ENCODE assay signal across 22 cellular contexts in genomic region chrX:100975212-100975611, GRCh38. TPM values are rescaled to one million over a fixed set of nuclear protein-coding genes. Genes with fewer than 3 reads are reported as not detected.
A peak's percentile ranks its signal among the peaks of the same experiment; 100 is the strongest.
DNase-seq lines count a peak whose midpoint lies in the region; ATAC-seq and TF ChIP-seq lines count a peak whose summit lies in the region.
"Had no signal": no experiment of that assay in that cellular context is flagged by ENCODE, and none has a peak within 500 bp of the region (broad histone marks: within the 10 kb centered on the region; RNA-seq: fewer than 3 reads in every experiment).

No MANE protein-coding gene starts in this region.

- no peaks in the 10 kb centered on the region for H3K4me1 Mint-ChIP-seq in H9
- H3K4me1 Mint-ChIP-seq: B cell had no signal

- H3K23ac ChIP-seq in H9 (ENCODE audit: insufficient read length, low read depth, low read length), result no peak overlapping the region

- H2AK5ac ChIP-seq in H9 (ENCODE audit: insufficient read length, low read length), result no peak overlapping the region

- H3K4ac ChIP-seq in H9 (ENCODE audit: low read depth, low read length), result no peak overlapping the region

- H3K4me1 ChIP-seq in H9 (ENCODE audit: insufficient read depth, low read length), result no peaks in the 10 kb centered on the region
- H3K4me1 ChIP-seq: HAP-1, SJCRH30 had no signal

- WGBS in H9 (ENCODE audit: extremely low coverage, insufficient read length, low lambda C conversion rate), result no CpG with 5 or more reads among the region's 3 CpGs

- H2BK12ac ChIP-seq in H9 (ENCODE audit: insufficient read length, low read depth, low read length), result no peak overlapping the region

- no peak overlapping the region for H2BK5ac ChIP-seq in H9 (ENCODE audit: insufficient read length, low read length)

- H4K91ac ChIP-seq in H9 (ENCODE audit: insufficient read length, low read depth, low read length), result no peak overlapping the region

- DNase-seq in AG08396 (ENCODE audit: low spot score), result peak; percentile 37
- no peak for DNase-seq in H9
- peak; percentile 16 to 62 for DNase-seq in cardiac fibroblast (ENCODE audit: low read depth in 2 of 2)
- DNase-seq in fibroblast of villous mesenchyme (ENCODE audit: low read depth), result peak; percentile 10
- no peak for DNase-seq in activated CD4-positive, alpha-beta T cell treated with anti-CD3 and anti-CD28 coated beads, Interleukin-2, amount 50 U/mL, for 48 hours
- no peak for DNase-seq in epidermal melanocyte (ENCODE audit: insufficient read length, low spot score)
- DNase-seq: 8988T; CD4-positive, CD25-positive, alpha-beta regulatory T cell; COR-L47; DMS79; NCI-H1105; NCI-H2081; NCI-H2171; NCI-H446; NCI-H526; OCI-M1; SJCRH30 had no signal

- no peak overlapping the region for H3K27ac ChIP-seq in H9 (ENCODE audit: insufficient read length, low read depth, low read length)
- H3K27ac ChIP-seq: KMS-11, SJCRH30 had no signal

- no peaks in the 10 kb centered on the region for H3K79me1 ChIP-seq in H9 (ENCODE audit: insufficient read depth, low read depth, low read length, poor library complexity, severe bottlenecking)

- no peak overlapping the region for H3K4me2 ChIP-seq in H9 (ENCODE audit: insufficient read depth, insufficient read length, low read length)
- H3K4me2 ChIP-seq: KMS-11 had no signal

- H3K27ac Mint-ChIP-seq in H9, result no peak overlapping the region
- H3K27ac Mint-ChIP-seq: CD4-positive, CD25-positive, alpha-beta regulatory T cell had no signal

- H3K79me2 ChIP-seq in H9 (ENCODE audit: insufficient read depth, low read length), result no peaks in the 10 kb centered on the region

- no peak overlapping the region for H2AFZ ChIP-seq in H9 (ENCODE audit: low read length)

- H3K9me3 ChIP-seq in H9 (ENCODE audit: control insufficient read depth, low read depth, low read length), result peaks cover 29% of the 10 kb centered on the region
- H3K9me3 ChIP-seq: HAP-1, SJCRH30 had no signal

- H4K5ac ChIP-seq in H9 (ENCODE audit: insufficient read length, low read depth, low read length), result no peak overlapping the region

- H3K36me3 Mint-ChIP-seq in H9 (ENCODE audit: insufficient read depth in 1 of 3, low read depth in 3 of 3), result peaks cover 3 to 8% (median 3%) of the 10 kb centered on the region in 3 experiments; a peak in 5 of 7 replicates

- no peak overlapping the region for H3K4me3 Mint-ChIP-seq in H9
- H3K4me3 Mint-ChIP-seq: B cell; CD4-positive, CD25-positive, alpha-beta regulatory T cell had no signal

- peaks cover 56 to 60% of the 10 kb centered on the region in 2 experiments for H3K9me3 Mint-ChIP-seq in H9

- H3K9ac ChIP-seq in H9 (ENCODE audit: extremely low read depth, insufficient read length, low read length), result peak overlapping the region; percentile 3
- H3K9ac ChIP-seq: KMS-11 had no signal

- no peak overlapping the region for H2BK15ac ChIP-seq in H9 (ENCODE audit: low read depth, low read length)

- no peak overlapping the region for H3K56ac ChIP-seq in H9 (ENCODE audit: insufficient read length, low read depth, low read length)

- no peak overlapping the region for H3K14ac ChIP-seq in H9 (ENCODE audit: insufficient read depth, low read length)

- no peaks in the 10 kb centered on the region for H3K27me3 ChIP-seq in H9 (ENCODE audit: insufficient read depth, low read length)
- H3K27me3 ChIP-seq: SJCRH30 had no signal

- H2BK120ac ChIP-seq in H9 (ENCODE audit: low read depth, low read length, poor library complexity, severe bottlenecking), result no peak overlapping the region

- no peak overlapping the region for H4K8ac ChIP-seq in H9 (replicated peaks; ENCODE audit: insufficient read length, low read depth, low read length)

- no peak overlapping the region for H3K4me3 ChIP-seq in cardiac fibroblast (replicated peaks in 1 of 2; ENCODE audit: low read depth in 2 of 2, low read length in 2 of 2)
- H3K4me3 ChIP-seq in fibroblast of villous mesenchyme (ENCODE audit: low read depth, low read length), result no peak overlapping the region
- H3K4me3 ChIP-seq: GM12878, HAP-1, SJCRH30 had no signal

- no peak for TF ChIP-seq CTCF in H9 (conservative IDR thresholded peaks at IDR 0.05)
- no peak for TF ChIP-seq CTCF in cardiac fibroblast (IDR thresholded peaks at IDR 0.05; ENCODE audit: low read depth, low read length)
- no peak for TF ChIP-seq CTCF in fibroblast of villous mesenchyme (IDR thresholded peaks at IDR 0.05; ENCODE audit: insufficient read depth, low read depth, low read length)

- no peaks in the 10 kb centered on the region for H4K20me1 ChIP-seq in H9 (ENCODE audit: control insufficient read depth, insufficient read depth, insufficient read length)

- H3K18ac ChIP-seq in H9 (ENCODE audit: insufficient read length, low read depth, low read length), result no peak overlapping the region

- no peak overlapping the region for H3T11ph ChIP-seq in H9 (ENCODE audit: low read length)

- no peak overlapping the region for H2BK20ac ChIP-seq in H9 (ENCODE audit: low read depth, low read length, poor library complexity, severe bottlenecking)

- no peaks in the 10 kb centered on the region; the same call in 1 of the 2 replicates for H3K27me3 Mint-ChIP-seq in H9 (ENCODE audit: low read depth)
- H3K27me3 Mint-ChIP-seq: B cell; CD4-positive, CD25-positive, alpha-beta regulatory T cell had no signal

- ATAC-seq in HG03135 (IDR thresholded peaks at IDR 0.05; ENCODE audit: unreplicated experiment), result no peak
- ATAC-seq: GM12878 had no signal

- no peaks in the 10 kb centered on the region for H3K23me2 ChIP-seq in H9 (ENCODE audit: insufficient read length, low read depth, low read length, poor library complexity, severe bottlenecking)

RNA-seq across cellular contexts. Expression of gene ARL13A, which starts 5.7 kb away (rescaled TPM):
- total RNA-seq in H9 (2021) (not detected in 2 replicates), fibroblast of villous mesenchyme (not detected in 2 replicates)
- total RNA-seq: B cell; CD4-positive, CD25-positive, alpha-beta regulatory T cell; GM12878; SJCRH30 had no signal

RNA-seq across cellular contexts. Expression of gene XKRX, which starts 46.5 kb away (rescaled TPM):
- total RNA-seq in H9 (2021) (0.44 and 0.77 TPM in 2 replicates), fibroblast of villous mesenchyme (under 0.01 TPM in 1 of 2 replicates, not detected in the other)

Comparison
In these comparisons a context has a peak if more than half of its experiments do, and no peak if none do; other contexts are left out.
1. DNase-seq: peak in AG08396 (single experiment), cardiac fibroblast (2 of 2) and fibroblast of villous mesenchyme (single experiment); none in H9 (single experiment), activated CD4-positive, alpha-beta T cell treated with anti-CD3 and anti-CD28 coated beads, Interleukin-2, amount 50 U/mL, for 48 hours (0 of 2) and epidermal melanocyte (single experiment).